In genomic region chr1:208420021-208420420, GRCh38 we compare ENCODE assay signal across 25 cellular contexts.
A peak's percentile ranks its signal among the peaks of the same experiment; 100 is the strongest.
DNase-seq lines count a peak whose midpoint lies in the region; ATAC-seq, FAIRE-seq and TF ChIP-seq lines count a peak whose summit lies in the region.
"Had no signal": no experiment of that assay in that cellular context is flagged by ENCODE, and none has a peak within 500 bp of the region (broad histone marks: within the 10 kb centered on the region; RNA-seq: fewer than 3 reads in every experiment).

No MANE protein-coding gene starts in this region.

- no peak overlapping the region for H4K5ac ChIP-seq in H1 (ENCODE audit: insufficient read length, low read depth, low read length)

- H3K9me3 ChIP-seq in BE2C: no peaks in the 10 kb centered on the region
- no peaks in the 10 kb centered on the region for H3K9me3 ChIP-seq in H1 (ENCODE audit: insufficient read depth in 2 of 2, low read depth in 1 of 2, low read length in 1 of 2)
- H3K9me3 ChIP-seq in keratinocyte (ENCODE audit: control insufficient read depth, low read depth, low read length): no peaks in the 10 kb centered on the region
- H3K9me3 ChIP-seq: BLaER1 treated with 17β-estradiol and CSF1 and Interleukin-3, amounts not matched to agents 10 nM and 100 nM had no signal

- no peak overlapping the region for H3K27ac Mint-ChIP-seq in activated naive CD4-positive, alpha-beta T cell treated with anti-CD3 and anti-CD28 coated beads for 36 hours
- H3K27ac Mint-ChIP-seq: B cell; CD14-positive monocyte; CD4-positive, alpha-beta T cell; CD8-positive, alpha-beta memory T cell had no signal

- H4K8ac ChIP-seq in H1 (ENCODE audit: extremely low read depth, insufficient read depth, low read length): no peak overlapping the region

- POLR2A ChIA-PET in H1 (lab: Charles Lee; ENCODE audit: partially characterized antibody): no interaction called here

- no peak overlapping the region for H3K4me3 Mint-ChIP-seq in activated naive CD4-positive, alpha-beta T cell treated with anti-CD3 and anti-CD28 coated beads for 36 hours
- H3K4me3 Mint-ChIP-seq: B cell; CD14-positive monocyte; CD4-positive, alpha-beta T cell; CD8-positive, alpha-beta memory T cell had no signal

- 92% methylated on average over 2 of the region's 2 CpGs; no CpG with 5 or more reads in 1 of the 2 experiments for WGBS in H1 (ENCODE audit: extremely low coverage in 1 of 2, insufficient coverage in 1 of 2, insufficient read length in 1 of 2, insufficient replicate concordance in 2 of 2, low coverage in 1 of 2, low lambda C conversion rate in 2 of 2, missing lambda C conversion rate in 1 of 2), 2 experiments

- no peaks in the 10 kb centered on the region for H3K9me1 ChIP-seq in keratinocyte (ENCODE audit: control insufficient read depth, extremely low read depth, insufficient read depth, low read length)

- peak; percentile 53 to 70 for TF ChIP-seq RAD21 in H1 (IDR thresholded peaks at IDR 0.05 in 1 of 2, conservative IDR thresholded peaks at IDR 0.05 in 1 of 2; ENCODE audit: low read depth in 2 of 2, low read length in 2 of 2)

- no peak overlapping the region for H2BK20ac ChIP-seq in H1 (ENCODE audit: low read length)

- H3K27ac ChIP-seq in H1 (ENCODE audit: low read depth, low read length): no peak overlapping the region
- H3K27ac ChIP-seq in keratinocyte (ENCODE audit: control insufficient read depth, insufficient read depth, low read length): no peak overlapping the region
- H3K27ac ChIP-seq: 22Rv1; BLaER1 treated with 17β-estradiol and CSF1 and Interleukin-3, amounts not matched to agents 10 nM and 100 nM; GM23248 had no signal

- TF ChIP-seq POLR2A in H1 (IDR thresholded peaks at IDR 0.05; ENCODE audit: control extremely low read depth in 1 of 2, low read depth in 2 of 2, low read length in 2 of 2): no peak

- H3K9ac ChIP-seq in H1 (replicated peaks in 1 of 4; ENCODE audit: extremely low read depth in 1 of 4, low read depth in 3 of 4, low read length in 3 of 4): no peak overlapping the region
- H3K9ac ChIP-seq in keratinocyte (ENCODE audit: control insufficient read depth, extremely low read depth, insufficient read depth, low read length): no peak overlapping the region
- H3K9ac ChIP-seq: BLaER1 treated with 17β-estradiol and CSF1 and Interleukin-3, amounts not matched to agents 10 nM and 100 nM; GM23248 had no signal

- no peak overlapping the region for H4K91ac ChIP-seq in H1 (replicated peaks; ENCODE audit: insufficient read length, low read length)

- H3K56ac ChIP-seq in H1 (replicated peaks; ENCODE audit: insufficient read length, low read depth, low read length): no peak overlapping the region

- no peak for FAIRE-seq in H1 (lab: Jason Lieb, UNC)
- FAIRE-seq in keratinocyte (lab: Jason Lieb, UNC): peak; percentile 36
- FAIRE-seq: A204.1, D721Med, GM12878, GM18507, H54 had no signal

- H2BK5ac ChIP-seq in H1 (ENCODE audit: low read depth, low read length): no peak overlapping the region

- no peaks in the 10 kb centered on the region for H4K20me1 ChIP-seq in H1 (replicated peaks in 1 of 2; ENCODE audit: control insufficient read depth in 1 of 2, insufficient read depth in 2 of 2, low read length in 2 of 2)
- H4K20me1 ChIP-seq in keratinocyte (ENCODE audit: control insufficient read depth, extremely low read depth, insufficient read depth, low read length): no peaks in the 10 kb centered on the region
- H4K20me1 ChIP-seq: BLaER1 treated with 17β-estradiol and CSF1 and Interleukin-3, amounts not matched to agents 10 nM and 100 nM had no signal

- H3K14ac ChIP-seq in H1 (ENCODE audit: insufficient read length): no peak overlapping the region

- H2BK12ac ChIP-seq in H1 (ENCODE audit: low read depth, low read length): no peak overlapping the region

- intact Hi-C loops in activated naive CD4-positive, alpha-beta T cell treated with anti-CD3 and anti-CD28 coated beads for 36 hours (cut with micrococcal nuclease): no loop called here

- H3K4me1 Mint-ChIP-seq in activated naive CD4-positive, alpha-beta T cell treated with anti-CD3 and anti-CD28 coated beads for 36 hours (ENCODE audit: low read depth): no peaks in the 10 kb centered on the region
- H3K4me1 Mint-ChIP-seq: B cell; CD8-positive, alpha-beta memory T cell had no signal

- H3K4me3 ChIP-seq in BE2C (ENCODE audit: low read depth, low read length) (no peak overlapping the region), H1 (ENCODE audit: extremely low read depth in 1 of 4, insufficient read depth in 2 of 4, low read depth in 3 of 4, low read length in 4 of 4) (no peak overlapping the region), keratinocyte (ENCODE audit: control insufficient read depth in 2 of 3, extremely low read depth in 1 of 3, insufficient read depth in 2 of 3, low read depth in 1 of 3, low read length in 3 of 3) (no peak overlapping the region)
- H3K4me3 ChIP-seq: BLaER1 treated with 17β-estradiol and CSF1 and Interleukin-3, amounts not matched to agents 10 nM and 100 nM; GM12878; GM23248 had no signal

- no peak overlapping the region for H2AK5ac ChIP-seq in H1 (ENCODE audit: low read depth, low read length)

- no peak overlapping the region for H3K4ac ChIP-seq in H1 (replicated peaks; ENCODE audit: insufficient read length, low read depth, low read length)

- ATAC-seq in GM18873 (IDR thresholded peaks at IDR 0.05; ENCODE audit: low FRiP score, unreplicated experiment): no peak
- ATAC-seq: GM12878 had no signal

- H3K18ac ChIP-seq in H1 (ENCODE audit: extremely low read depth, low read length): no peak overlapping the region

- dilution Hi-C loops in keratinocyte (cut with MboI; ENCODE audit: extremely low pct_ligation_motif_present, low sequenced_read_pairs): no loop called here

- DNase-seq in BE2C: no peak
- DNase-seq in SK-N-DZ (ENCODE audit: low spot score): peak; percentile 27
- DNase-seq in H1 (ENCODE audit: low read depth in 1 of 2, low spot score in 2 of 2): no peak
- no peak for DNase-seq in keratinocyte (ENCODE audit: low read depth, low spot score)
- DNase-seq in activated naive CD4-positive, alpha-beta T cell treated with anti-CD3 and anti-CD28 coated beads for 36 hours: no peak
- no peak for DNase-seq in NCI-H1436 treated with DMSO at 0.1 percent for 48 hours (lab: John Stamatoyannopoulos, UW)
- no peak for DNase-seq in medulla oblongata (ENCODE audit: extremely low spot score)
- DNase-seq: CD4-positive, alpha-beta T cell; CD8-positive, alpha-beta memory T cell; DMS 273 treated with DMSO at 0.1 percent for 48 hours; DMS79; EL; GDM1; GM23248; HCEC 1CT had no signal

- H3K36me3 Mint-ChIP-seq in activated naive CD4-positive, alpha-beta T cell treated with anti-CD3 and anti-CD28 coated beads for 36 hours (ENCODE audit: low read depth): no peaks in the 10 kb centered on the region
- H3K36me3 Mint-ChIP-seq: CD14-positive monocyte; CD8-positive, alpha-beta memory T cell had no signal

- H3K79me2 ChIP-seq in H1 (ENCODE audit: control insufficient read depth in 1 of 2, insufficient read depth in 2 of 2, low read length in 2 of 2) (no peaks in the 10 kb centered on the region), keratinocyte (ENCODE audit: control insufficient read depth, insufficient read depth, low read length) (no peaks in the 10 kb centered on the region)

- TF ChIP-seq CTCF in BE2C (IDR thresholded peaks at IDR 0.05; ENCODE audit: low read depth, low read length) (0 out of 2 replicates have a peak, but pooled peaks have one; percentile 5), H1 (IDR thresholded peaks at IDR 0.05; ENCODE audit: control extremely low read depth in 1 of 3, insufficient read depth in 1 of 3, low read depth in 1 of 3, low read length in 3 of 3) (peak in 2 of 3 experiments; percentile 26 to 41; a peak in 2 of 4 replicates), keratinocyte (optimal IDR thresholded peaks at IDR 0.05 in 1 of 3, IDR thresholded peaks at IDR 0.05 in 1 of 3, conservative IDR thresholded peaks at IDR 0.05 in 1 of 3; ENCODE audit: extremely low read depth in 1 of 3, insufficient read depth in 2 of 3, low read length in 3 of 3) (no peak)

- no peak overlapping the region for H3K4me2 ChIP-seq in H1 (ENCODE audit: insufficient read depth in 1 of 2, low read depth in 2 of 2, low read length in 2 of 2)
- no peak overlapping the region for H3K4me2 ChIP-seq in keratinocyte (ENCODE audit: control insufficient read depth, extremely low read depth, insufficient read depth, low read depth, low read length)
- H3K4me2 ChIP-seq: BLaER1 treated with 17β-estradiol and CSF1 and Interleukin-3, amounts not matched to agents 10 nM and 100 nM had no signal

- TF ChIP-seq EP300 in H1 (IDR thresholded peaks at IDR 0.05; ENCODE audit: borderline replicate concordance in 1 of 2, low read depth in 2 of 2, low read length in 2 of 2): no peak

- no peaks in the 10 kb centered on the region for H3K9me3 Mint-ChIP-seq in activated naive CD4-positive, alpha-beta T cell treated with anti-CD3 and anti-CD28 coated beads for 36 hours
- H3K9me3 Mint-ChIP-seq: CD4-positive, alpha-beta T cell had no signal

- H2BK15ac ChIP-seq in H1 (ENCODE audit: low read length): no peak overlapping the region

- CTCF ChIA-PET in H1 (lab: Charles Lee; ENCODE audit: partially characterized antibody): interaction anchor here (0.6 to 1.2 kb wide), 6 partner anchors 11 to 578 kb away, joined by 3 to 5 read pairs (median 3); no protein-coding TSS in a partner anchor
- CTCF ChIA-PET in activated naive CD4-positive, alpha-beta T cell treated with anti-CD3 and anti-CD28 coated beads for 36 hours (lab: Charles Lee): no interaction called here

- peaks cover 5% of the 10 kb centered on the region for H3K27me3 Mint-ChIP-seq in activated naive CD4-positive, alpha-beta T cell treated with anti-CD3 and anti-CD28 coated beads for 36 hours (ENCODE audit: low read depth)
- H3K27me3 Mint-ChIP-seq: B cell had no signal

- H2BK120ac ChIP-seq in H1 (replicated peaks; ENCODE audit: low read depth, low read length): no peak overlapping the region

- H3K27me3 ChIP-seq in BE2C: no peaks in the 10 kb centered on the region
- no peaks in the 10 kb centered on the region for H3K27me3 ChIP-seq in H1 (replicated peaks in 1 of 4; ENCODE audit: control insufficient read depth in 3 of 4, extremely low read depth in 1 of 4, insufficient read depth in 3 of 4, low read length in 3 of 4)
- no peaks in the 10 kb centered on the region for H3K27me3 ChIP-seq in keratinocyte (ENCODE audit: control insufficient read depth, extremely low read depth, insufficient read depth, low read length)
- H3K27me3 ChIP-seq: BLaER1 treated with 17β-estradiol and CSF1 and Interleukin-3, amounts not matched to agents 10 nM and 100 nM had no signal

- H3K23me2 ChIP-seq in H1 (ENCODE audit: low read depth, low read length): no peaks in the 10 kb centered on the region; the same call in 1 of the 2 replicates

- H3K23ac ChIP-seq in H1 (ENCODE audit: insufficient read length): no peak overlapping the region

- H3K36me3 ChIP-seq in BE2C (no peaks in the 10 kb centered on the region), H1 (ENCODE audit: control insufficient read depth in 2 of 4, insufficient read depth in 4 of 4, low read length in 3 of 4) (no peaks in the 10 kb centered on the region), keratinocyte (ENCODE audit: control insufficient read depth in 2 of 2, extremely low read depth in 1 of 2, insufficient read depth in 2 of 2, low read length in 2 of 2) (no peaks in the 10 kb centered on the region)
- H3K36me3 ChIP-seq: BLaER1 treated with 17β-estradiol and CSF1 and Interleukin-3, amounts not matched to agents 10 nM and 100 nM had no signal

- no peaks in the 10 kb centered on the region for H3K79me1 ChIP-seq in H1 (ENCODE audit: low read depth, low read length)

- H3K4me1 ChIP-seq in BE2C (peaks cover 10% of the 10 kb centered on the region), H1 (replicated peaks in 1 of 4; ENCODE audit: control insufficient read depth in 3 of 4, insufficient read depth in 4 of 4, low read length in 3 of 4) (peaks cover 0 to 5% (median 0%) of the 10 kb centered on the region in 4 experiments; a peak in 1 of 7 replicates), keratinocyte (ENCODE audit: control insufficient read depth, extremely low read depth, insufficient read depth, low read length) (no peaks in the 10 kb centered on the region)

- H2AFZ ChIP-seq in H1 (ENCODE audit: low read length) (peak overlapping the region; percentile 62; the same call in 1 of the 2 replicates), keratinocyte (ENCODE audit: control insufficient read depth, low read length) (no peak overlapping the region)
- H2AFZ ChIP-seq: GM23248 had no signal

Comparison
In these comparisons a context has a peak if more than half of its experiments do, and no peak if none do; other contexts are left out.
1. CTCF ChIP-seq: peak in BE2C (single experiment) and H1 (2 of 3); none in keratinocyte (0 of 3).